In the genomic region with DNA sequence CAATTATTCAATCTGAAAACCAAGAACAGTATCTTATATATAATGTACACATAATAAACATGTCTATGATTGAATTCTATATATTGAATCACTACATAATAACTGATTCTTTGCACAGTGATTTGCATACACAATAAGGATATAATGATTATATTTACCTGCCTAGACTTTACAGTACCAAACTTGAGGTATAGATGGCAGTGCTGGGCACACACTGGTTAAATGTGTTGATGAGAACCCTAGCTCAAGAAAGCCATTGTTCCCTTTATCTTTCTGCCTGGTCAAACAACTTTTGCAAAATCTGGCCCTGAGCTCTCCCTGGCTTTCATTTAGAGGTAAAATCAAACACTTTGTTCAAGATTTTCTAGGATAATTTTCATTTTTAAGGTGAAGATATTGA, we compare ENCODE assay signal across 10 cellular contexts.
DNase-seq lines count a peak whose midpoint lies in the region; ATAC-seq, FAIRE-seq and TF ChIP-seq lines count a peak whose summit lies in the region.
"Had no signal": no experiment of that assay in that cellular context is flagged by ENCODE, and none has a peak within 500 bp of the region (broad histone marks: within the 10 kb centered on the region; RNA-seq: fewer than 3 reads in every experiment).

No MANE protein-coding gene starts in this region.

- TF ChIP-seq CTCF in LNCAP (IDR thresholded peaks at IDR 0.05) (peak; percentile 67), endothelial cell of umbilical vein (IDR thresholded peaks at IDR 0.05; ENCODE audit: extremely low read depth in 1 of 2, insufficient read depth in 1 of 2, low read depth in 1 of 2, low read length in 2 of 2) (peak; percentile 15 to 40), lower lobe of right lung (IDR thresholded peaks at IDR 0.05) (no peak)

- H3K4me3 Mint-ChIP-seq in activated CD4-positive, alpha-beta T cell treated with anti-CD3 and anti-CD28 coated beads for 36 hours = no peak overlapping the region
- H3K4me3 Mint-ChIP-seq: stimulated activated naive CD8-positive, alpha-beta T cell treated with anti-CD3 and anti-CD28 coated beads, Interleukin-15, Interleukin-2, amounts not matched to agents 100 ng/mL and 50 ng/mL, for 24 hours had no signal

- ATAC-seq in GM21381 (IDR thresholded peaks at IDR 0.05; ENCODE audit: unreplicated experiment) (peak; percentile 66), lower lobe of right lung (no peak)
- no peak for ATAC-seq in activated CD4-positive, alpha-beta T cell treated with anti-CD3 and anti-CD28 coated beads for 36 hours

- H2AFZ ChIP-seq in endothelial cell of umbilical vein (ENCODE audit: low read depth, low read length) = no peak overlapping the region

- H3K27ac ChIP-seq in endothelial cell of umbilical vein (ENCODE audit: insufficient read depth, low read depth, low read length) (no peak overlapping the region), lower lobe of right lung (no peak overlapping the region)

- DNase-seq in COR-L47 (lab: John Stamatoyannopoulos, UW) (peak; percentile 40), endothelial cell of umbilical vein (ENCODE audit: low read depth, low spot score) (peak; percentile 40), lower lobe of right lung (no peak), dedifferentiated amniotic fluid mesenchymal stem cell (ENCODE audit: extremely low spot score) (no peak), NCI-H1930 (lab: John Stamatoyannopoulos, UW) (no peak)
- no peak for DNase-seq in activated CD4-positive, alpha-beta T cell treated with anti-CD3 and anti-CD28 coated beads for 36 hours

- no peaks in the 10 kb centered on the region for H3K79me2 ChIP-seq in endothelial cell of umbilical vein (ENCODE audit: control insufficient read depth, insufficient read depth, low read length)

- no peaks in the 10 kb centered on the region for H3K27me3 Mint-ChIP-seq in activated CD4-positive, alpha-beta T cell treated with anti-CD3 and anti-CD28 coated beads for 36 hours

- H3K4me1 ChIP-seq in endothelial cell of umbilical vein (ENCODE audit: control insufficient read depth, extremely low read depth, insufficient read depth, low read length) (no peaks in the 10 kb centered on the region), lower lobe of right lung (peaks cover 7% of the 10 kb centered on the region)

- H3K9me1 ChIP-seq in endothelial cell of umbilical vein (replicated peaks; ENCODE audit: control insufficient read depth, extremely low read depth, insufficient read depth, low read length) = peaks cover 2% of the 10 kb centered on the region

- no peaks in the 10 kb centered on the region for H4K20me1 ChIP-seq in endothelial cell of umbilical vein (replicated peaks; ENCODE audit: control insufficient read depth, extremely low read depth, insufficient read depth, low read length)

- no peaks in the 10 kb centered on the region for H3K36me3 Mint-ChIP-seq in activated CD4-positive, alpha-beta T cell treated with anti-CD3 and anti-CD28 coated beads for 36 hours (ENCODE audit: low read depth)

- no TSS peak for BruUV-seq in endothelial cell of umbilical vein (replicated peaks; lab: Mats Ljungman, UMichigan)

- dilution Hi-C loops in endothelial cell of umbilical vein (cut with MboI; ENCODE audit: extremely low pct_ligation_motif_present, low sequenced_read_pairs) = no loop called here

- H3K27me3 ChIP-seq in endothelial cell of umbilical vein (ENCODE audit: control insufficient read depth in 2 of 2, insufficient read depth in 2 of 2, low read length in 2 of 2) (no peaks in the 10 kb centered on the region), lower lobe of right lung (ENCODE audit: low read depth) (no peaks in the 10 kb centered on the region)

- FAIRE-seq in endothelial cell of umbilical vein (lab: Jason Lieb, UNC) = peak; percentile 12
- FAIRE-seq: endometrium had no signal

- no peak overlapping the region for H3K27ac Mint-ChIP-seq in activated CD4-positive, alpha-beta T cell treated with anti-CD3 and anti-CD28 coated beads for 36 hours
- H3K27ac Mint-ChIP-seq: stimulated activated naive CD8-positive, alpha-beta T cell treated with anti-CD3 and anti-CD28 coated beads, Interleukin-15, Interleukin-2, amounts not matched to agents 100 ng/mL and 50 ng/mL, for 24 hours had no signal

- H3K9ac ChIP-seq in endothelial cell of umbilical vein (replicated peaks; ENCODE audit: extremely low read depth, insufficient read depth, low read length) = no peak overlapping the region

- no peaks in the 10 kb centered on the region for H3K9me3 Mint-ChIP-seq in activated CD4-positive, alpha-beta T cell treated with anti-CD3 and anti-CD28 coated beads for 36 hours (ENCODE audit: low read depth)
- H3K9me3 Mint-ChIP-seq: stimulated activated naive CD8-positive, alpha-beta T cell treated with anti-CD3 and anti-CD28 coated beads, Interleukin-15, Interleukin-2, amounts not matched to agents 100 ng/mL and 50 ng/mL, for 24 hours had no signal

- intact Hi-C loops in endothelial cell of umbilical vein (cut with micrococcal nuclease) = loop anchor here (1.0 to 10.0 kb wide), 2 partner anchors 312 to 587 kb away; no protein-coding TSS in a partner anchor
- intact Hi-C loops in lower lobe of right lung (cut with DNase I) = no loop called here
- intact Hi-C loops in activated CD4-positive, alpha-beta T cell treated with anti-CD3 and anti-CD28 coated beads for 36 hours (cut with DNase I, micrococcal nuclease) = no loop called here

- POLR2A ChIA-PET in endothelial cell of umbilical vein (lab: Charles Lee) = no interaction called here
- POLR2A ChIA-PET in activated CD4-positive, alpha-beta T cell treated with anti-CD3 and anti-CD28 coated beads for 36 hours (lab: Charles Lee) = no interaction called here

- H3K4me3 ChIP-seq in endothelial cell of umbilical vein (replicated peaks in 1 of 3; ENCODE audit: insufficient read depth in 1 of 3, low read depth in 1 of 3, low read length in 3 of 3) (no peak overlapping the region), lower lobe of right lung (no peak overlapping the region)

- no peak overlapping the region for H3K4me2 ChIP-seq in endothelial cell of umbilical vein (ENCODE audit: insufficient read depth, low read length)

- no peak for TF ChIP-seq POLR2A in endothelial cell of umbilical vein (IDR thresholded peaks at IDR 0.05; ENCODE audit: low read depth, low read length)

- no peaks in the 10 kb centered on the region for H3K4me1 Mint-ChIP-seq in activated CD4-positive, alpha-beta T cell treated with anti-CD3 and anti-CD28 coated beads for 36 hours

- CTCF ChIA-PET in endothelial cell of umbilical vein (lab: Charles Lee) = interaction anchor here (0.6 to 1.6 kb wide), 18 partner anchors 9 to 1529 kb away, joined by 3 to 7 read pairs (median 4); no protein-coding TSS in a partner anchor
- CTCF ChIA-PET in activated CD4-positive, alpha-beta T cell treated with anti-CD3 and anti-CD28 coated beads for 36 hours (lab: Charles Lee) = no interaction called here

- H3K9me3 ChIP-seq in endothelial cell of umbilical vein (replicated peaks; ENCODE audit: control insufficient read depth, insufficient read depth, low read length) (no peaks in the 10 kb centered on the region), lower lobe of right lung (no peaks in the 10 kb centered on the region)

- H3K36me3 ChIP-seq in endothelial cell of umbilical vein (ENCODE audit: control insufficient read depth in 2 of 2, extremely low read depth in 1 of 2, insufficient read depth in 2 of 2, low read length in 2 of 2) (no peaks in the 10 kb centered on the region), lower lobe of right lung (no peaks in the 10 kb centered on the region)

TF ChIP-seq in endothelial cell of umbilical vein, 7 proteins besides CTCF, POLR2A, EP300 and RAD21:
- TF ChIP-seq FOS (IDR thresholded peaks at IDR 0.05; ENCODE audit: borderline replicate concordance, insufficient read depth, low read length) (no peak), POLR2AphosphoS5 (IDR thresholded peaks at IDR 0.05; ENCODE audit: insufficient read depth, low read depth, low read length) (no peak), JUN (IDR thresholded peaks at IDR 0.05; ENCODE audit: borderline replicate concordance, insufficient read depth, insufficient read length, low read depth) (no peak), GATA2 (IDR thresholded peaks at IDR 0.05; ENCODE audit: insufficient read depth, insufficient read length, low read depth, low read length) (no peak), EZH2 (IDR thresholded peaks at IDR 0.05; ENCODE audit: borderline replicate concordance, low read depth, low read length, severe bottlenecking) (no peak), MYC (IDR thresholded peaks at IDR 0.05; ENCODE audit: low read depth, low read length) (no peak)
- TF ChIP-seq, protein P1, sequence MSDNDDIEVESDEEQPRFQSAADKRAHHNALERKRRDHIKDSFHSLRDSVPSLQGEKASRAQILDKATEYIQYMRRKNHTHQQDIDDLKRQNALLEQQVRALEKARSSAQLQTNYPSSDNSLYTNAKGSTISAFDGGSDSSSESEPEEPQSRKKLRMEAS (IDR thresholded peaks at IDR 0.05; ENCODE audit: insufficient read depth, insufficient read length) = no peak

Comparison
In these comparisons a context has a peak if more than half of its experiments do, and no peak if none do; other contexts are left out.
1. DNase-seq: peak in COR-L47 (single experiment) and endothelial cell of umbilical vein (single experiment); none in lower lobe of right lung (single experiment), dedifferentiated amniotic fluid mesenchymal stem cell (single experiment), NCI-H1930 (0 of 2) and activated CD4-positive, alpha-beta T cell treated with anti-CD3 and anti-CD28 coated beads for 36 hours (single experiment).